Comparison of ENCODE assay signal across 2 cellular contexts in the genomic region with DNA sequence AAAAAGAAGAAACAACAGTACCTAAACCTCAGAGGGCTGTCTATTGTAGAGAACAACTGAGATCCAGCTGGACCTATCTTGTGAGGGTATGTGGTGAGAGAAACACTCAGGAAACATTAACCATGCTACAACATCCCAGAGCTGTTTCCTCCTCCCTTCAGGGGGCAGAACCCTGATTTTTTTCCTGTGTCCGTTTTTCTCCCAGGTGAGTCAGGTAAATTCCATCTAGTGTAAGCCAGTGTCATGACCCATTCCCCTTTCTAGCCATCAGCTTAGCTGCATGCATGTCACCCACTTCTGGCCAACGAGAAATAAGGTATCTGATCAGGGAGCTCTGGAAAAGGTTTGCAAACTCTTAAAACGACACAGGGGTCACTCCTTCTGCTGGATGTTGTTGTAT.
TF ChIP-seq lines count a peak whose summit lies in the region.

No MANE protein-coding gene starts in this region.

TF ChIP-seq in IMR-90, 13 proteins besides CTCF, POLR2A, EP300 and RAD21:
- TF ChIP-seq RCOR1 (IDR thresholded peaks at IDR 0.05; ENCODE audit: insufficient replicate concordance, low read length) = no peak
- no peak for TF ChIP-seq NFE2L2 (IDR thresholded peaks at IDR 0.05; ENCODE audit: low read depth, low read length)
- no peak for TF ChIP-seq CEBPB (IDR thresholded peaks at IDR 0.05; ENCODE audit: low read depth, low read length)
- no peak for TF ChIP-seq RFX5 (IDR thresholded peaks at IDR 0.05; ENCODE audit: low read depth, low read length)
- no peak for TF ChIP-seq CHD1 (IDR thresholded peaks at IDR 0.05; ENCODE audit: low read depth, low read length)
- TF ChIP-seq, protein P1, sequence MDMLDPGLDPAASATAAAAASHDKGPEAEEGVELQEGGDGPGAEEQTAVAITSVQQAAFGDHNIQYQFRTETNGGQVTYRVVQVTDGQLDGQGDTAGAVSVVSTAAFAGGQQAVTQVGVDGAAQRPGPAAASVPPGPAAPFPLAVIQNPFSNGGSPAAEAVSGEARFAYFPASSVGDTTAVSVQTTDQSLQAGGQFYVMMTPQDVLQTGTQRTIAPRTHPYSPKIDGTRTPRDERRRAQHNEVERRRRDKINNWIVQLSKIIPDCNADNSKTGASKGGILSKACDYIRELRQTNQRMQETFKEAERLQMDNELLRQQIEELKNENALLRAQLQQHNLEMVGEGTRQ (IDR thresholded peaks at IDR 0.05; ENCODE audit: low read depth, low read length) = no peak
- TF ChIP-seq MAFK (IDR thresholded peaks at IDR 0.05; ENCODE audit: low read depth, low read length) = no peak
- TF ChIP-seq MAZ (IDR thresholded peaks at IDR 0.05; ENCODE audit: borderline replicate concordance, low read depth, low read length) = no peak
- TF ChIP-seq, protein P2, sequence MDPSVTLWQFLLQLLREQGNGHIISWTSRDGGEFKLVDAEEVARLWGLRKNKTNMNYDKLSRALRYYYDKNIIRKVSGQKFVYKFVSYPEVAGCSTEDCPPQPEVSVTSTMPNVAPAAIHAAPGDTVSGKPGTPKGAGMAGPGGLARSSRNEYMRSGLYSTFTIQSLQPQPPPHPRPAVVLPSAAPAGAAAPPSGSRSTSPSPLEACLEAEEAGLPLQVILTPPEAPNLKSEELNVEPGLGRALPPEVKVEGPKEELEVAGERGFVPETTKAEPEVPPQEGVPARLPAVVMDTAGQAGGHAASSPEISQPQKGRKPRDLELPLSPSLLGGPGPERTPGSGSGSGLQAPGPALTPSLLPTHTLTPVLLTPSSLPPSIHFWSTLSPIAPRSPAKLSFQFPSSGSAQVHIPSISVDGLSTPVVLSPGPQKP (IDR thresholded peaks at IDR 0.05; ENCODE audit: borderline replicate concordance, low read depth, low read length) = no peak
- no peak for TF ChIP-seq FOS (IDR thresholded peaks at IDR 0.05; ENCODE audit: low read depth, low read length)
- TF ChIP-seq MXI1 (IDR thresholded peaks at IDR 0.05; ENCODE audit: borderline replicate concordance, low read depth, low read length) = no peak
- no peak for TF ChIP-seq SMC3 (IDR thresholded peaks at IDR 0.05; ENCODE audit: low read depth, low read length)
- TF ChIP-seq BHLHE40 (IDR thresholded peaks at IDR 0.05; ENCODE audit: low read depth, low read length) = no peak

TF ChIP-seq in endothelial cell of umbilical vein, 7 proteins besides CTCF, POLR2A, EP300 and RAD21:
- TF ChIP-seq GATA2 (IDR thresholded peaks at IDR 0.05; ENCODE audit: insufficient read depth, insufficient read length, low read depth, low read length) (no peak), EZH2 (IDR thresholded peaks at IDR 0.05; ENCODE audit: borderline replicate concordance, low read depth, low read length, severe bottlenecking) (no peak), POLR2AphosphoS5 (IDR thresholded peaks at IDR 0.05; ENCODE audit: insufficient read depth, low read depth, low read length) (no peak), JUN (IDR thresholded peaks at IDR 0.05; ENCODE audit: borderline replicate concordance, insufficient read depth, insufficient read length, low read depth) (no peak), MYC (IDR thresholded peaks at IDR 0.05; ENCODE audit: low read depth, low read length) (no peak), FOS (IDR thresholded peaks at IDR 0.05; ENCODE audit: borderline replicate concordance, insufficient read depth, low read length) (no peak)
- TF ChIP-seq, protein P3, sequence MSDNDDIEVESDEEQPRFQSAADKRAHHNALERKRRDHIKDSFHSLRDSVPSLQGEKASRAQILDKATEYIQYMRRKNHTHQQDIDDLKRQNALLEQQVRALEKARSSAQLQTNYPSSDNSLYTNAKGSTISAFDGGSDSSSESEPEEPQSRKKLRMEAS (IDR thresholded peaks at IDR 0.05; ENCODE audit: insufficient read depth, insufficient read length) = no peak
TF ChIP-seq in endothelial cell of umbilical vein: peak in this region for 0.
